In genomic region chr9:88312517-88313103, GRCh38 we compare ENCODE assay signal across 21 cellular contexts.
DNase-seq lines count a peak whose midpoint lies in the region; ATAC-seq and TF ChIP-seq lines count a peak whose summit lies in the region.
"Had no signal": no experiment of that assay in that cellular context is flagged by ENCODE, and none has a peak within 500 bp of the region (broad histone marks: within the 10 kb centered on the region; RNA-seq: fewer than 3 reads in every experiment).

No MANE protein-coding gene starts in this region.

- H2AFZ ChIP-seq in H9 (ENCODE audit: low read length), result no peak overlapping the region
- H2AFZ ChIP-seq: PC-9 had no signal

- H3K9ac ChIP-seq in H9 (ENCODE audit: extremely low read depth, insufficient read length, low read length), result no peak overlapping the region

- H2AK5ac ChIP-seq in H9 (ENCODE audit: insufficient read length, low read length), result no peak overlapping the region

- H3K14ac ChIP-seq in H9 (ENCODE audit: insufficient read depth, low read length), result no peak overlapping the region

- H3K4me1 Mint-ChIP-seq in activated CD4-positive, alpha-beta T cell treated with anti-CD3 and anti-CD28 coated beads, Interleukin-2, amount 10 ng/mL, durations not matched to agents 7 days and 5 days, result peaks cover 27% of the 10 kb centered on the region
- peaks cover 38 to 46% of the 10 kb centered on the region in 2 experiments for H3K4me1 Mint-ChIP-seq in H9
- H3K4me1 Mint-ChIP-seq in activated naive CD8-positive, alpha-beta T cell (ENCODE audit: low read depth), result peaks cover 34% of the 10 kb centered on the region
- H3K4me1 Mint-ChIP-seq in stimulated activated effector memory CD8-positive, alpha-beta T cell treated with anti-CD3 and anti-CD28 coated beads, Interleukin-12 subunit alpha, Interleukin-12 subunit beta, amount 100 ng/mL, for 72 hours, result peaks cover 22% of the 10 kb centered on the region

- H3K36me3 Mint-ChIP-seq in activated CD4-positive, alpha-beta T cell treated with anti-CD3 and anti-CD28 coated beads, Interleukin-2, amount 10 ng/mL, durations not matched to agents 7 days and 5 days (ENCODE audit: low read depth), result no peaks in the 10 kb centered on the region
- H3K36me3 Mint-ChIP-seq in H9 (ENCODE audit: insufficient read depth in 1 of 3, low read depth in 3 of 3), result no peaks in the 10 kb centered on the region
- no peaks in the 10 kb centered on the region for H3K36me3 Mint-ChIP-seq in activated naive CD8-positive, alpha-beta T cell
- H3K36me3 Mint-ChIP-seq in stimulated activated effector memory CD8-positive, alpha-beta T cell treated with anti-CD3 and anti-CD28 coated beads, Interleukin-12 subunit alpha, Interleukin-12 subunit beta, amount 100 ng/mL, for 72 hours, result no peaks in the 10 kb centered on the region
- H3K36me3 Mint-ChIP-seq: CD14-positive monocyte had no signal

- H4K8ac ChIP-seq in H9 (replicated peaks; ENCODE audit: insufficient read length, low read depth, low read length), result no peak overlapping the region

- no peak overlapping the region for H2BK120ac ChIP-seq in H9 (ENCODE audit: low read depth, low read length, poor library complexity, severe bottlenecking)

- no peak overlapping the region for H3K23ac ChIP-seq in H9 (ENCODE audit: insufficient read length, low read depth, low read length)

- no peak overlapping the region for H3K4ac ChIP-seq in H9 (ENCODE audit: low read depth, low read length)

- no peak overlapping the region for H2BK20ac ChIP-seq in H9 (ENCODE audit: low read depth, low read length, poor library complexity, severe bottlenecking)

- H4K20me1 ChIP-seq in H9 (ENCODE audit: control insufficient read depth, insufficient read depth, insufficient read length), result no peaks in the 10 kb centered on the region

- no peak overlapping the region for H2BK12ac ChIP-seq in H9 (ENCODE audit: insufficient read length, low read depth, low read length)

- CTCF ChIA-PET in activated CD4-positive, alpha-beta T cell treated with anti-CD3 and anti-CD28 coated beads, Interleukin-2, amount 10 ng/mL, durations not matched to agents 7 days and 5 days (lab: Charles Lee), result interaction anchor here (1.0 to 1.9 kb wide), 2 partner anchors 9 to 13 kb away, joined by 3 to 7 read pairs; no protein-coding TSS in a partner anchor

- no peak overlapping the region for H3K4me3 Mint-ChIP-seq in activated CD4-positive, alpha-beta T cell treated with anti-CD3 and anti-CD28 coated beads, Interleukin-2, amount 10 ng/mL, durations not matched to agents 7 days and 5 days
- no peak overlapping the region for H3K4me3 Mint-ChIP-seq in H9
- H3K4me3 Mint-ChIP-seq in activated naive CD8-positive, alpha-beta T cell, result peak overlapping the region; percentile 76
- peak overlapping the region; percentile 2 for H3K4me3 Mint-ChIP-seq in stimulated activated effector memory CD8-positive, alpha-beta T cell treated with anti-CD3 and anti-CD28 coated beads, Interleukin-12 subunit alpha, Interleukin-12 subunit beta, amount 100 ng/mL, for 72 hours
- H3K4me3 Mint-ChIP-seq: CD14-positive monocyte, HFFc6 had no signal

- H3K27ac Mint-ChIP-seq in activated CD4-positive, alpha-beta T cell treated with anti-CD3 and anti-CD28 coated beads, Interleukin-2, amount 10 ng/mL, durations not matched to agents 7 days and 5 days, result peak overlapping the region; percentile 77
- peak overlapping the region in 2 of 3 experiments; percentile 29 to 44; a peak in 2 of 7 replicates for H3K27ac Mint-ChIP-seq in H9
- peak overlapping the region; percentile 89 for H3K27ac Mint-ChIP-seq in activated naive CD8-positive, alpha-beta T cell
- H3K27ac Mint-ChIP-seq in stimulated activated effector memory CD8-positive, alpha-beta T cell treated with anti-CD3 and anti-CD28 coated beads, Interleukin-12 subunit alpha, Interleukin-12 subunit beta, amount 100 ng/mL, for 72 hours, result peak overlapping the region; percentile 24
- H3K27ac Mint-ChIP-seq: CD14-positive monocyte, HFFc6 had no signal

- no peaks in the 10 kb centered on the region for H3K79me2 ChIP-seq in H9 (ENCODE audit: insufficient read depth, low read length)

- ATAC-seq in stimulated activated effector memory CD8-positive, alpha-beta T cell treated with anti-CD3 and anti-CD28 coated beads, Interleukin-12 subunit alpha, Interleukin-12 subunit beta, amount 100 ng/mL, for 72 hours, result peak; percentile 77
- no peak for ATAC-seq in GM18511 (IDR thresholded peaks at IDR 0.05; ENCODE audit: unreplicated experiment)
- ATAC-seq: body of pancreas, right lobe of liver had no signal

- H3K9me3 Mint-ChIP-seq in activated CD4-positive, alpha-beta T cell treated with anti-CD3 and anti-CD28 coated beads, Interleukin-2, amount 10 ng/mL, durations not matched to agents 7 days and 5 days, result no peaks in the 10 kb centered on the region
- H3K9me3 Mint-ChIP-seq in H9, result peaks cover 0 to 3% of the 10 kb centered on the region in 2 experiments; a peak in 1 of 5 replicates
- no peaks in the 10 kb centered on the region for H3K9me3 Mint-ChIP-seq in activated naive CD8-positive, alpha-beta T cell (ENCODE audit: low read depth)
- no peaks in the 10 kb centered on the region for H3K9me3 Mint-ChIP-seq in stimulated activated effector memory CD8-positive, alpha-beta T cell treated with anti-CD3 and anti-CD28 coated beads, Interleukin-12 subunit alpha, Interleukin-12 subunit beta, amount 100 ng/mL, for 72 hours
- H3K9me3 Mint-ChIP-seq: HFFc6 had no signal

- H3K23me2 ChIP-seq in H9 (ENCODE audit: insufficient read length, low read depth, low read length, poor library complexity, severe bottlenecking), result no peaks in the 10 kb centered on the region

- POLR2A ChIA-PET in activated CD4-positive, alpha-beta T cell treated with anti-CD3 and anti-CD28 coated beads, Interleukin-2, amount 10 ng/mL, durations not matched to agents 7 days and 5 days (lab: Charles Lee), result no interaction called here

- no peak for TF ChIP-seq CTCF in H9 (conservative IDR thresholded peaks at IDR 0.05)

- no peak overlapping the region for H2BK5ac ChIP-seq in H9 (ENCODE audit: insufficient read length, low read length)

- H3K4me1 ChIP-seq in H9 (ENCODE audit: insufficient read depth, low read length), result peaks cover 9% of the 10 kb centered on the region
- H3K4me1 ChIP-seq: body of pancreas, colonic mucosa, right lobe of liver, tibial nerve had no signal

- no peak for DNase-seq in activated CD4-positive, alpha-beta T cell treated with anti-CD3 and anti-CD28 coated beads, Interleukin-2, amount 10 ng/mL, durations not matched to agents 7 days and 5 days
- DNase-seq in activated CD4-positive, alpha-beta T cell treated with anti-CD3 and anti-CD28 coated beads for 1 hour, result no peak
- DNase-seq in H9 (no peak), NCI-H69 (lab: John Stamatoyannopoulos, UW) (no peak), anterior cingulate cortex (lab: John Stamatoyannopoulos, UW) (no peak)
- no peak for DNase-seq in stimulated activated effector memory CD8-positive, alpha-beta T cell treated with anti-CD3 and anti-CD28 coated beads, Interleukin-12 subunit alpha, Interleukin-12 subunit beta, amount 100 ng/mL, for 72 hours (ENCODE audit: low spot score in 2 of 2)
- DNase-seq: activated gamma-delta T cell, body of pancreas, colonic mucosa, DMS53, HFFc6, kidney, NCI-H1105, NCI-H526 treated with DMSO at 0.1 percent for 48 hours, ovary, PC-9, right lobe of liver had no signal

- H3K79me1 ChIP-seq in H9 (ENCODE audit: insufficient read depth, low read depth, low read length, poor library complexity, severe bottlenecking), result no peaks in the 10 kb centered on the region

- H2BK15ac ChIP-seq in H9 (ENCODE audit: low read depth, low read length), result no peak overlapping the region

- peak overlapping the region; percentile 35 for H3K4me2 ChIP-seq in H9 (ENCODE audit: insufficient read depth, insufficient read length, low read length)
- H3K4me2 ChIP-seq: PC-9 had no signal

- no peak overlapping the region for H4K91ac ChIP-seq in H9 (ENCODE audit: insufficient read length, low read depth, low read length)

- H3K27ac ChIP-seq in H9 (ENCODE audit: insufficient read length, low read depth, low read length), result no peak overlapping the region
- H3K27ac ChIP-seq: body of pancreas, colonic mucosa, ovary, PC-9, right lobe of liver, tibial nerve had no signal

- H3K27me3 Mint-ChIP-seq in activated CD4-positive, alpha-beta T cell treated with anti-CD3 and anti-CD28 coated beads, Interleukin-2, amount 10 ng/mL, durations not matched to agents 7 days and 5 days, result peaks cover 2% of the 10 kb centered on the region
- H3K27me3 Mint-ChIP-seq in H9 (ENCODE audit: low read depth), result no peaks in the 10 kb centered on the region
- no peaks in the 10 kb centered on the region for H3K27me3 Mint-ChIP-seq in activated naive CD8-positive, alpha-beta T cell

- H4K5ac ChIP-seq in H9 (ENCODE audit: insufficient read length, low read depth, low read length), result no peak overlapping the region

- no CpG with 5 or more reads among the region's 13 CpGs for WGBS in H9 (ENCODE audit: extremely low coverage, insufficient read length, low lambda C conversion rate)

- H3K18ac ChIP-seq in H9 (ENCODE audit: insufficient read length, low read depth, low read length), result no peak overlapping the region

- H3K27me3 ChIP-seq in H9 (ENCODE audit: insufficient read depth, low read length), result no peaks in the 10 kb centered on the region
- H3K27me3 ChIP-seq: body of pancreas, colonic mucosa, ovary, right lobe of liver, tibial nerve had no signal

- H3T11ph ChIP-seq in H9 (ENCODE audit: low read length), result no peak overlapping the region

- no peaks in the 10 kb centered on the region for H3K9me3 ChIP-seq in H9 (ENCODE audit: control insufficient read depth, low read depth, low read length)
- H3K9me3 ChIP-seq: body of pancreas, colonic mucosa, ovary, right lobe of liver, tibial nerve had no signal

- H3K56ac ChIP-seq in H9 (ENCODE audit: insufficient read length, low read depth, low read length), result no peak overlapping the region

Comparison
In these comparisons a context has a peak if more than half of its experiments do, and no peak if none do; other contexts are left out.
1. H3K27ac Mint-ChIP-seq: peak in every context shown above with its lines; median percentile 89 in activated naive CD8-positive, alpha-beta T cell; 77 in activated CD4-positive, alpha-beta T cell treated with anti-CD3 and anti-CD28 coated beads, Interleukin-2, amount 10 ng/mL, durations not matched to agents 7 days and 5 days; 36 in H9; 24 in stimulated activated effector memory CD8-positive, alpha-beta T cell treated with anti-CD3 and anti-CD28 coated beads, Interleukin-12 subunit alpha, Interleukin-12 subunit beta, amount 100 ng/mL, for 72 hours.
2. H3K4me3 Mint-ChIP-seq: peak in activated naive CD8-positive, alpha-beta T cell (single experiment) and stimulated activated effector memory CD8-positive, alpha-beta T cell treated with anti-CD3 and anti-CD28 coated beads, Interleukin-12 subunit alpha, Interleukin-12 subunit beta, amount 100 ng/mL, for 72 hours (single experiment); none in activated CD4-positive, alpha-beta T cell treated with anti-CD3 and anti-CD28 coated beads, Interleukin-2, amount 10 ng/mL, durations not matched to agents 7 days and 5 days (single experiment) and H9 (0 of 2).